In genomic region chr2:127161176-127162136, GRCh38 we compare ENCODE assay signal across 21 cellular contexts. TPM values are rescaled to one million over a fixed set of nuclear protein-coding genes. Genes with fewer than 3 reads are reported as not detected.
DNase-seq lines count a peak whose midpoint lies in the region; FAIRE-seq lines count a peak whose summit lies in the region.
"Had no signal": no experiment of that assay in that cellular context is flagged by ENCODE, and none has a peak within 500 bp of the region (broad histone marks: within the 10 kb centered on the region; RNA-seq: fewer than 3 reads in every experiment).

No MANE protein-coding gene starts in this region.

- H3K4me1 ChIP-seq in small intestine (ENCODE audit: control insufficient read depth in 2 of 2, insufficient read depth in 1 of 2, low read depth in 1 of 2, low read length in 1 of 2) (no peaks in the 10 kb centered on the region), GM23248 (ENCODE audit: insufficient read depth) (0 out of 2 replicates have a peak, but pooled peaks cover under 1% of the 10 kb centered on the region)

- 0 out of 2 replicates have a peak, but pooled peaks cover 5% of the 10 kb centered on the region for H3F3A ChIP-seq in GM23248 (ENCODE audit: insufficient read depth)

- no peak overlapping the region for H3K4me2 ChIP-seq in GM23248 (ENCODE audit: unreplicated experiment)
- H3K4me2 ChIP-seq: neural progenitor cell had no signal

- DNase-seq in DMS 273 (lab: John Stamatoyannopoulos, UW; ENCODE audit: unreplicated experiment) (peak; percentile 56), DMS 273 treated with DMSO at 0.1 percent for 48 hours (lab: John Stamatoyannopoulos, UW) (no peak), cerebellar cortex (ENCODE audit: low spot score) (peak; percentile 76), kidney tubule cell (ENCODE audit: low spot score) (peak; percentile 60), small intestine (peak; percentile 68), GM23248 (no peak), DMS79 (lab: John Stamatoyannopoulos, UW) (no peak)
- DNase-seq in stimulated activated CD4-positive, alpha-beta T cell treated with anti-CD3 and anti-CD28 coated beads, Interleukin-12 subunit alpha, Interleukin-12 subunit beta, amount 100 ng/mL, for 4 hours, result no peak
- DNase-seq: activated CD4-positive, alpha-beta T cell treated with anti-CD3 and anti-CD28 coated beads, Interleukin-2, amount 50 U/mL, for 4 hours; activated naive CD8-positive, alpha-beta T cell treated with anti-CD3 and anti-CD28 coated beads for 36 hours; activated T-cell treated with anti-CD3 and anti-CD28 coated beads, Interleukin-2, amount 50 U/mL, for 4 hours; DMS153; NCI-H187; NCI-H345; SHP77 treated with DMSO at 0.1 percent for 48 hours; T-helper 1 cell had no signal

- no peaks in the 10 kb centered on the region for H3K27me3 ChIP-seq in small intestine (ENCODE audit: control insufficient read depth in 2 of 2, insufficient read depth in 2 of 2, low read length in 2 of 2)
- no peaks in the 10 kb centered on the region for H3K27me3 ChIP-seq in GM23248 (replicated peaks; ENCODE audit: insufficient read depth)
- H3K27me3 ChIP-seq: neural progenitor cell had no signal

- no peaks in the 10 kb centered on the region for H3K79me2 ChIP-seq in GM23248 (ENCODE audit: insufficient read depth)

- no peak overlapping the region for H3K9ac ChIP-seq in GM23248
- H3K9ac ChIP-seq: neural progenitor cell had no signal

- H3K9me3 ChIP-seq in small intestine (ENCODE audit: control insufficient read depth, low read depth), result no peaks in the 10 kb centered on the region
- H3K9me3 ChIP-seq in GM23248 (ENCODE audit: low read depth), result no peaks in the 10 kb centered on the region

- no peak overlapping the region for H2AFZ ChIP-seq in GM23248
- H2AFZ ChIP-seq: neural progenitor cell had no signal

- H3K9me2 ChIP-seq in GM23248 (ENCODE audit: insufficient read depth), result no peaks in the 10 kb centered on the region

- H3K4me3 ChIP-seq in small intestine (ENCODE audit: low read depth in 1 of 2, low read length in 2 of 2) (no peak overlapping the region), GM23248 (no peak overlapping the region)
- H3K4me3 ChIP-seq: neural progenitor cell had no signal

- no peak for FAIRE-seq in small intestine (lab: Jason Lieb, UNC)
- FAIRE-seq: HepG2 had no signal

- H3K27ac ChIP-seq in small intestine (ENCODE audit: low read depth in 1 of 2, low read length in 1 of 2) (no peak overlapping the region), GM23248 (no peak overlapping the region)
- H3K27ac ChIP-seq: 22Rv1, neural progenitor cell, VCaP had no signal

- H4K20me1 ChIP-seq in GM23248 (ENCODE audit: insufficient read depth), result no peaks in the 10 kb centered on the region

- in situ Hi-C loops in GM23248 (cut with MboI), result no loop called here

- 27 to 65% (median 43%) methylated on average over 12 of the region's 12 CpGs for WGBS in small intestine, 3 donors
- WGBS in GM23248 (ENCODE audit: low coverage in 1 of 2, low lambda C conversion rate in 2 of 2, missing lambda C conversion rate in 2 of 2), 2 experiments, result 61 to 68% methylated on average over 11 to 12 of the region's 12 CpGs

- H3K36me3 ChIP-seq in small intestine (ENCODE audit: control insufficient read depth in 2 of 2, insufficient read depth in 2 of 2, low read length in 2 of 2) (no peaks in the 10 kb centered on the region), GM23248 (ENCODE audit: low read depth) (no peaks in the 10 kb centered on the region)
- H3K36me3 ChIP-seq: neural progenitor cell had no signal

RNA-seq across cellular contexts. Expression of gene BIN1, which starts 54.5 kb away (rescaled TPM):
- polyA plus RNA-seq in small intestine, result 10 to 100 TPM in 2 of 3 donors, 1 to 10 TPM in 1; 6.7 to 40.7 (median 16.8) TPM
- total RNA-seq in GM23248 (2014; rRNA removed; shearing (Covaris generic)), result 33.0 and 33.1 TPM in 2 replicates
- polyA plus RNA-seq in GM23248 (2016; fragmentation: Nextera tagmentation; extraction: Ambion mirVana), result 23.9 and 24.3 TPM in 2 replicates

RNA-seq across cellular contexts. Expression of gene CYP27C1, which starts 58.6 kb away (rescaled TPM):
- under 1 TPM in 1 of 3 donors, not detected in 2; 0.24 TPM for polyA plus RNA-seq in small intestine
- total RNA-seq in GM23248 (2014; rRNA removed; shearing (Covaris generic)), result 0.13 and 0.65 TPM in 2 replicates
- polyA plus RNA-seq in GM23248 (2016; fragmentation: Nextera tagmentation; extraction: Ambion mirVana), result 0.70 and 0.73 TPM in 2 replicates
- total RNA-seq: activated naive CD8-positive, alpha-beta T cell treated with anti-CD3 and anti-CD28 coated beads for 36 hours; activated T-cell treated with anti-CD3 and anti-CD28 coated beads, Interleukin-2, amount 50 U/mL, for 4 hours; dermis microvascular lymphatic vessel endothelial cell; HepG2 had no signal
- polyA plus RNA-seq: HepG2 had no signal

Comparison
In these comparisons a context has a peak if more than half of its experiments do, and no peak if none do; other contexts are left out.
1. DNase-seq: peak in DMS 273 (single experiment), cerebellar cortex (single experiment), kidney tubule cell (single experiment) and small intestine (single experiment); none in DMS 273 treated with DMSO at 0.1 percent for 48 hours (single experiment), GM23248 (single experiment), stimulated activated CD4-positive, alpha-beta T cell treated with anti-CD3 and anti-CD28 coated beads, Interleukin-12 subunit alpha, Interleukin-12 subunit beta, amount 100 ng/mL, for 4 hours (single experiment) and DMS79 (single experiment).